ENCODE assay signal across 1 cellular context in the genomic region with DNA sequence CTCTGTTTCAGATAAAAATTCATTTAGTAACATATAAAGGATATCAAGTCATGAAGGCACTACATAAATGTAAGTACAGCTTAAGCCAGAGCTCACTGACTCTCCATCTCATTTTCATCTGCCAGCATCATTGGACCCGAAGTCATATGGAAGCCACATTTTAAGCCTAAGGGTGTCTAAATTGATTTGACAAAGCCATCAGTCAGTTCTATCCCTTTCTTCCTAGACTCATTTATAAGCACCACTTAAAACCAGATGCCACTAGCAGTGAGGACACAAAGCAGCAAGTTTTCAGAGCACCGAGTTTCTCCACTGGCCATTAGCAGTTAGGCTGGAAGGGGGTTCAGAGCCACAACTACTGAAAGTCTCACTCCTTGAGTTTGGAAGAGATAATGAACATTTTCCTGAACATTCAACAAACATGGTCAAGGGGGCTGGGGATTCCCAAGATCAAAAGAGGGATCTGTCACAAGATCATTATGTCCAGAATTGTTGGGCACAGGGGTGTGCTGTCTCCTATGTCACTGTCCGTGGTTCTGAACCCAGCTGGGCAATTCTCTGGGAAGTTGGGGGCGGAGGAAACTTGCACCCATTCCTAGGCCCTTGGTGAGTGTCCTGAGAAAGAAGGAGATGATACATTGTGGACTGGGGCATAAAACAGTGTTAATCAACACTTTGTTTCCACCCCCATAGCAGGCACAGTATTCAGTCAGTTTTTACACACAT.
TF ChIP-seq lines count a peak whose summit lies in the region.

No MANE protein-coding gene starts in this region.

TF ChIP-seq in HepG2, 621 proteins besides CTCF, POLR2A, EP300 and RAD21 (continued from another document):
- TF ChIP-seq, protein P1, sequence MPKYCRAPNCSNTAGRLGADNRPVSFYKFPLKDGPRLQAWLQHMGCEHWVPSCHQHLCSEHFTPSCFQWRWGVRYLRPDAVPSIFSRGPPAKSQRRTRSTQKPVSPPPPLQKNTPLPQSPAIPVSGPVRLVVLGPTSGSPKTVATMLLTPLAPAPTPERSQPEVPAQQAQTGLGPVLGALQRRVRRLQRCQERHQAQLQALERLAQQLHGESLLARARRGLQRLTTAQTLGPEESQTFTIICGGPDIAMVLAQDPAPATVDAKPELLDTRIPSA (CRISPR knock-in tag; IDR thresholded peaks at IDR 0.05; ENCODE audit: borderline replicate concordance) = no peak
- TF ChIP-seq, protein P2, sequence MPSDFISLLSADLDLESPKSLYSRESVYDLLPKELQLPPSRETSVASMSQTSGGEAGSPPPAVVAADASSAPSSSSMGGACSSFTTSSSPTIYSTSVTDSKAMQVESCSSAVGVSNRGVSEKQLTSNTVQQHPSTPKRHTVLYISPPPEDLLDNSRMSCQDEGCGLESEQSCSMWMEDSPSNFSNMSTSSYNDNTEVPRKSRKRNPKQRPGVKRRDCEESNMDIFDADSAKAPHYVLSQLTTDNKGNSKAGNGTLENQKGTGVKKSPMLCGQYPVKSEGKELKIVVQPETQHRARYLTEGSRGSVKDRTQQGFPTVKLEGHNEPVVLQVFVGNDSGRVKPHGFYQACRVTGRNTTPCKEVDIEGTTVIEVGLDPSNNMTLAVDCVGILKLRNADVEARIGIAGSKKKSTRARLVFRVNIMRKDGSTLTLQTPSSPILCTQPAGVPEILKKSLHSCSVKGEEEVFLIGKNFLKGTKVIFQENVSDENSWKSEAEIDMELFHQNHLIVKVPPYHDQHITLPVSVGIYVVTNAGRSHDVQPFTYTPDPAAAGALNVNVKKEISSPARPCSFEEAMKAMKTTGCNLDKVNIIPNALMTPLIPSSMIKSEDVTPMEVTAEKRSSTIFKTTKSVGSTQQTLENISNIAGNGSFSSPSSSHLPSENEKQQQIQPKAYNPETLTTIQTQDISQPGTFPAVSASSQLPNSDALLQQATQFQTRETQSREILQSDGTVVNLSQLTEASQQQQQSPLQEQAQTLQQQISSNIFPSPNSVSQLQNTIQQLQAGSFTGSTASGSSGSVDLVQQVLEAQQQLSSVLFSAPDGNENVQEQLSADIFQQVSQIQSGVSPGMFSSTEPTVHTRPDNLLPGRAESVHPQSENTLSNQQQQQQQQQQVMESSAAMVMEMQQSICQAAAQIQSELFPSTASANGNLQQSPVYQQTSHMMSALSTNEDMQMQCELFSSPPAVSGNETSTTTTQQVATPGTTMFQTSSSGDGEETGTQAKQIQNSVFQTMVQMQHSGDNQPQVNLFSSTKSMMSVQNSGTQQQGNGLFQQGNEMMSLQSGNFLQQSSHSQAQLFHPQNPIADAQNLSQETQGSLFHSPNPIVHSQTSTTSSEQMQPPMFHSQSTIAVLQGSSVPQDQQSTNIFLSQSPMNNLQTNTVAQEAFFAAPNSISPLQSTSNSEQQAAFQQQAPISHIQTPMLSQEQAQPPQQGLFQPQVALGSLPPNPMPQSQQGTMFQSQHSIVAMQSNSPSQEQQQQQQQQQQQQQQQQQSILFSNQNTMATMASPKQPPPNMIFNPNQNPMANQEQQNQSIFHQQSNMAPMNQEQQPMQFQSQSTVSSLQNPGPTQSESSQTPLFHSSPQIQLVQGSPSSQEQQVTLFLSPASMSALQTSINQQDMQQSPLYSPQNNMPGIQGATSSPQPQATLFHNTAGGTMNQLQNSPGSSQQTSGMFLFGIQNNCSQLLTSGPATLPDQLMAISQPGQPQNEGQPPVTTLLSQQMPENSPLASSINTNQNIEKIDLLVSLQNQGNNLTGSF (CRISPR knock-in tag; IDR thresholded peaks at IDR 0.05) = no peak
- TF ChIP-seq KDM1A (CRISPR knock-in tag; IDR thresholded peaks at IDR 0.05) (no peak), KLF12 (CRISPR knock-in tag; IDR thresholded peaks at IDR 0.05; ENCODE audit: borderline replicate concordance) (no peak), HDAC2 (CRISPR knock-in tag; IDR thresholded peaks at IDR 0.05) (0 out of 2 replicates have a peak, but pooled peaks have one; percentile 38)
